14 cellular contexts compared by ENCODE assay signal in genomic region chr1:63721531-63722189, GRCh38. TPM values are rescaled to one million over a fixed set of nuclear protein-coding genes. Genes with fewer than 3 reads are reported as not detected.
DNase-seq lines count a peak whose midpoint lies in the region; ATAC-seq and TF ChIP-seq lines count a peak whose summit lies in the region.
"Had no signal": no experiment of that assay in that cellular context is flagged by ENCODE, and none has a peak within 500 bp of the region (broad histone marks: within the 10 kb centered on the region; RNA-seq: fewer than 3 reads in every experiment).

No MANE protein-coding gene starts in this region.

- no peak overlapping the region for H3K4me2 ChIP-seq in GM23338

- POLR2A ChIA-PET in CD4-positive, alpha-beta memory T cell (lab: Charles Lee; ENCODE audit: partially characterized antibody): no interaction called here

- no peak overlapping the region for H3K27ac Mint-ChIP-seq in GM23338
- H3K27ac Mint-ChIP-seq in CD4-positive, alpha-beta memory T cell: no peak overlapping the region
- H3K27ac Mint-ChIP-seq: activated CD4-positive, alpha-beta T cell treated with anti-CD3 and anti-CD28 coated beads, Interleukin-2, amount 10 ng/mL, durations not matched to agents 24 days and 14 days; activated T-helper 1 cell treated with anti-CD3 and anti-CD28 coated beads, Interleukin-12 subunit alpha, Interleukin-12 subunit beta, Interleukin-2, Interleukin-4 antibody, amounts not matched to agents 30 ng/mL and 10 ng/mL and 1 ng/mL, durations not matched to agents 14 hours and 24 hours and 36 hours had no signal

- H3K4me1 ChIP-seq in GM23338 (ENCODE audit: insufficient read depth): peaks cover 16% of the 10 kb centered on the region
- H3K4me1 ChIP-seq in CD4-positive, alpha-beta memory T cell (ENCODE audit: insufficient read depth, low read length): no peaks in the 10 kb centered on the region
- H3K4me1 ChIP-seq: esophagus muscularis mucosa, sigmoid colon, testis had no signal

- no peaks in the 10 kb centered on the region for H3K36me3 Mint-ChIP-seq in GM23338 (ENCODE audit: low read depth)
- no peaks in the 10 kb centered on the region for H3K36me3 Mint-ChIP-seq in CD4-positive, alpha-beta memory T cell

- intact Hi-C loops in CD4-positive, alpha-beta memory T cell (cut with micrococcal nuclease): no loop called here

- no peaks in the 10 kb centered on the region for H3K27me3 ChIP-seq in GM23338 (ENCODE audit: insufficient read depth)
- H3K27me3 ChIP-seq in CD4-positive, alpha-beta memory T cell (ENCODE audit: insufficient read depth, low read length): no peaks in the 10 kb centered on the region
- H3K27me3 ChIP-seq: esophagus muscularis mucosa, sigmoid colon, testis had no signal

- H3K9me3 ChIP-seq in CD4-positive, alpha-beta memory T cell (ENCODE audit: control insufficient read depth in 1 of 2, low read length in 2 of 2): no peaks in the 10 kb centered on the region
- H3K9me3 ChIP-seq: esophagus muscularis mucosa, sigmoid colon, testis had no signal

- DNase-seq in COLO668 (lab: John Stamatoyannopoulos, UW; ENCODE audit: unreplicated experiment) (peak; percentile 88), GM23338 (ENCODE audit: low spot score) (peak; percentile 26), NCI-H510A treated with DMSO at 0.1 percent for 48 hours (lab: John Stamatoyannopoulos, UW) (peak; percentile 40), glomerular visceral epithelial cell (ENCODE audit: extremely low spot score) (peak; percentile 39), superior temporal gyrus (ENCODE audit: extremely low spot score) (no peak), RKO (ENCODE audit: low spot score) (no peak)
- no peak for DNase-seq in CD4-positive, alpha-beta memory T cell
- DNase-seq: activated CD4-positive, alpha-beta T cell treated with anti-CD3 and anti-CD28 coated beads, Interleukin-2, amount 10 ng/mL, durations not matched to agents 24 days and 14 days; sigmoid colon; T-helper 1 cell; testis had no signal

- no peak overlapping the region for H2AFZ ChIP-seq in GM23338

- no peaks in the 10 kb centered on the region for H3F3A ChIP-seq in GM23338 (replicated peaks; ENCODE audit: low read depth)

- H3K9me2 ChIP-seq in GM23338 (ENCODE audit: insufficient read depth): no peaks in the 10 kb centered on the region

- 0 out of 2 replicates have a peak overlapping the region, but pooled peaks have one; percentile 24 for H3K27ac ChIP-seq in GM23338 (ENCODE audit: low read depth)
- no peak overlapping the region for H3K27ac ChIP-seq in CD4-positive, alpha-beta memory T cell (ENCODE audit: low read depth, low read length)
- H3K27ac ChIP-seq: esophagus muscularis mucosa, sigmoid colon, testis had no signal

- TF ChIP-seq CTCF in GM23338 (conservative IDR thresholded peaks at IDR 0.05; ENCODE audit: low read depth in 2 of 2): no peak

- CTCF ChIA-PET in CD4-positive, alpha-beta memory T cell (lab: Charles Lee; ENCODE audit: partially characterized antibody): no interaction called here

- H3K4me3 ChIP-seq in GM23338: no peak overlapping the region
- H3K4me3 ChIP-seq in CD4-positive, alpha-beta memory T cell (ENCODE audit: low read length in 2 of 2): no peak overlapping the region
- H3K4me3 ChIP-seq: esophagus muscularis mucosa, sigmoid colon, testis had no signal

- peak; percentile 41; the same call in 2 of the 3 replicates for ATAC-seq in GM23338
- no peak for ATAC-seq in HG03378 (IDR thresholded peaks at IDR 0.05; ENCODE audit: unreplicated experiment)

- no peaks in the 10 kb centered on the region for H4K20me1 ChIP-seq in GM23338 (replicated peaks; ENCODE audit: insufficient read depth)

- H3K27me3 Mint-ChIP-seq in GM23338 (ENCODE audit: insufficient read depth, low read depth, poor library complexity): peaks cover 4% of the 10 kb centered on the region
- no peaks in the 10 kb centered on the region for H3K27me3 Mint-ChIP-seq in CD4-positive, alpha-beta memory T cell

- H3K9me3 Mint-ChIP-seq in GM23338: no peaks in the 10 kb centered on the region
- no peaks in the 10 kb centered on the region for H3K9me3 Mint-ChIP-seq in CD4-positive, alpha-beta memory T cell
- H3K9me3 Mint-ChIP-seq: activated CD4-positive, alpha-beta T cell treated with anti-CD3 and anti-CD28 coated beads, Interleukin-2, amount 10 ng/mL, durations not matched to agents 24 days and 14 days; activated T-helper 1 cell treated with anti-CD3 and anti-CD28 coated beads, Interleukin-12 subunit alpha, Interleukin-12 subunit beta, Interleukin-2, Interleukin-4 antibody, amounts not matched to agents 30 ng/mL and 10 ng/mL and 1 ng/mL, durations not matched to agents 14 hours and 24 hours and 36 hours had no signal

- no peak overlapping the region for H3K4me3 Mint-ChIP-seq in GM23338
- H3K4me3 Mint-ChIP-seq in CD4-positive, alpha-beta memory T cell: no peak overlapping the region
- H3K4me3 Mint-ChIP-seq: activated CD4-positive, alpha-beta T cell treated with anti-CD3 and anti-CD28 coated beads, Interleukin-2, amount 10 ng/mL, durations not matched to agents 24 days and 14 days; activated T-helper 1 cell treated with anti-CD3 and anti-CD28 coated beads, Interleukin-12 subunit alpha, Interleukin-12 subunit beta, Interleukin-2, Interleukin-4 antibody, amounts not matched to agents 30 ng/mL and 10 ng/mL and 1 ng/mL, durations not matched to agents 14 hours and 24 hours and 36 hours had no signal

- H3K36me3 ChIP-seq in GM23338 (ENCODE audit: insufficient read depth): no peaks in the 10 kb centered on the region
- H3K36me3 ChIP-seq in CD4-positive, alpha-beta memory T cell (ENCODE audit: insufficient read depth, low read length): no peaks in the 10 kb centered on the region
- H3K36me3 ChIP-seq: esophagus muscularis mucosa, sigmoid colon had no signal

- H3K4me1 Mint-ChIP-seq in GM23338: peaks cover 14% of the 10 kb centered on the region
- H3K4me1 Mint-ChIP-seq in CD4-positive, alpha-beta memory T cell: no peaks in the 10 kb centered on the region
- H3K4me1 Mint-ChIP-seq: activated CD4-positive, alpha-beta T cell treated with anti-CD3 and anti-CD28 coated beads, Interleukin-2, amount 10 ng/mL, durations not matched to agents 24 days and 14 days had no signal

- H3K79me2 ChIP-seq in GM23338 (replicated peaks; ENCODE audit: insufficient read depth): no peaks in the 10 kb centered on the region

TF ChIP-seq in GM23338, 12 proteins besides CTCF, POLR2A, EP300 and RAD21 (continues in another document):
- TF ChIP-seq EZH2phosphoT487 (IDR thresholded peaks at IDR 0.05; ENCODE audit: unreplicated experiment): no peak
- no peak for TF ChIP-seq ZNF462 (CRISPR knock-in tag; IDR thresholded peaks at IDR 0.05)

RNA-seq across cellular contexts. Expression of gene ROR1, which starts 52.2 kb away (rescaled TPM):
- 94.3 and 96.0 TPM in 2 replicates for total RNA-seq in GM23338 (2014; rRNA removed; shearing (Covaris generic))
- 53.8 and 59.7 TPM in 2 replicates for polyA plus RNA-seq in GM23338 (2016; fragmentation: Nextera tagmentation; extraction: Ambion mirVana)
- not detected for total RNA-seq in CD4-positive, alpha-beta memory T cell
- polyA plus RNA-seq in CD4-positive, alpha-beta memory T cell: not detected
- total RNA-seq: activated CD4-positive, alpha-beta T cell treated with anti-CD3 and anti-CD28 coated beads, Interleukin-2, amount 10 ng/mL, durations not matched to agents 24 days and 14 days; activated T-helper 1 cell treated with anti-CD3 and anti-CD28 coated beads, Interleukin-12 subunit alpha, Interleukin-12 subunit beta, Interleukin-2, Interleukin-4 antibody, amounts not matched to agents 30 ng/mL and 10 ng/mL and 1 ng/mL, durations not matched to agents 14 hours and 24 hours and 36 hours had no signal

Comparison
In these comparisons a context has a peak if more than half of its experiments do, and no peak if none do; other contexts are left out.
1. DNase-seq: peak in COLO668 (single experiment), GM23338 (single experiment), NCI-H510A treated with DMSO at 0.1 percent for 48 hours (single experiment) and glomerular visceral epithelial cell (single experiment); none in superior temporal gyrus (single experiment), RKO (single experiment) and CD4-positive, alpha-beta memory T cell (0 of 5).
2. RNA of gene ROR1, which starts 52.2 kb away (total RNA-seq): 94.3 to 96.0 TPM in GM23338; not detected in CD4-positive, alpha-beta memory T cell; every median in the first group is over 10 times any median in the second.